ENCODE assay signal across 1 cellular context in the genomic region with DNA sequence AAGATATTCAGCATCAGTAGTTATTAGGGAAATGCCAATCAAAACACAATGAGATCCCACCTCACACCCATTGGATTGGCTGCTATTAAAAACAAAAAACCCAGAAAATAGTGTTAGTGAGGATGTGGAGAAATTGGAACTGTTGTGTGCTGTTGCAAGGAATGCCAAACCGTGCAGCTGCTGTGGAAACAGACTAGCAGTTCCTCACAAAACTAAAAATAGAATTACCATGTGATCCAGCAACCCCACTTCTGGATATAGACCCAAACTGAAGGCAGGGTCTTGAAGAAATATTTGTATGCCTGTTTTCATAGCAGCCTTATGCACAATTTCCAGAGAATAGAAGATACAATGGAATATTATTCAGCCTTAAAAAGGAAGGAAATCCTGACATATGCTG.
TF ChIP-seq lines count a peak whose summit lies in the region.

No MANE protein-coding gene starts in this region.

TF ChIP-seq in K562, 482 proteins besides CTCF, POLR2A, EP300 and RAD21 (continued from another document):
- TF ChIP-seq, protein P1, sequence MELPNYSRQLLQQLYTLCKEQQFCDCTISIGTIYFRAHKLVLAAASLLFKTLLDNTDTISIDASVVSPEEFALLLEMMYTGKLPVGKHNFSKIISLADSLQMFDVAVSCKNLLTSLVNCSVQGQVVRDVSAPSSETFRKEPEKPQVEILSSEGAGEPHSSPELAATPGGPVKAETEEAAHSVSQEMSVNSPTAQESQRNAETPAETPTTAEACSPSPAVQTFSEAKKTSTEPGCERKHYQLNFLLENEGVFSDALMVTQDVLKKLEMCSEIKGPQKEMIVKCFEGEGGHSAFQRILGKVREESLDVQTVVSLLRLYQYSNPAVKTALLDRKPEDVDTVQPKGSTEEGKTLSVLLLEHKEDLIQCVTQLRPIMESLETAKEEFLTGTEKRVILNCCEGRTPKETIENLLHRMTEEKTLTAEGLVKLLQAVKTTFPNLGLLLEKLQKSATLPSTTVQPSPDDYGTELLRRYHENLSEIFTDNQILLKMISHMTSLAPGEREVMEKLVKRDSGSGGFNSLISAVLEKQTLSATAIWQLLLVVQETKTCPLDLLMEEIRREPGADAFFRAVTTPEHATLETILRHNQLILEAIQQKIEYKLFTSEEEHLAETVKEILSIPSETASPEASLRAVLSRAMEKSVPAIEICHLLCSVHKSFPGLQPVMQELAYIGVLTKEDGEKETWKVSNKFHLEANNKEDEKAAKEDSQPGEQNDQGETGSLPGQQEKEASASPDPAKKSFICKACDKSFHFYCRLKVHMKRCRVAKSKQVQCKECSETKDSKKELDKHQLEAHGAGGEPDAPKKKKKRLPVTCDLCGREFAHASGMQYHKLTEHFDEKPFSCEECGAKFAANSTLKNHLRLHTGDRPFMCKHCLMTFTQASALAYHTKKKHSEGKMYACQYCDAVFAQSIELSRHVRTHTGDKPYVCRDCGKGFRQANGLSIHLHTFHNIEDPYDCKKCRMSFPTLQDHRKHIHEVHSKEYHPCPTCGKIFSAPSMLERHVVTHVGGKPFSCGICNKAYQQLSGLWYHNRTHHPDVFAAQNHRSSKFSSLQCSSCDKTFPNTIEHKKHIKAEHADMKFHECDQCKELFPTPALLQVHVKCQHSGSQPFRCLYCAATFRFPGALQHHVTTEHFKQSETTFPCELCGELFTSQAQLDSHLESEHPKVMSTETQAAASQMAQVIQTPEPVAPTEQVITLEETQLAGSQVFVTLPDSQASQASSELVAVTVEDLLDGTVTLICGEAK (IDR thresholded peaks at IDR 0.05) = no peak
- TF ChIP-seq, protein P1 (CRISPR knock-in tag; IDR thresholded peaks at IDR 0.05) = no peak
- TF ChIP-seq ZNF212 (CRISPR knock-in tag; IDR thresholded peaks at IDR 0.05) (no peak), NR2C2 (CRISPR knock-in tag; IDR thresholded peaks at IDR 0.05) (no peak), NR2C2 (tag; IDR thresholded peaks at IDR 0.05) (no peak), CCAR2 (IDR thresholded peaks at IDR 0.05; ENCODE audit: low read depth, low read length) (no peak), ZNF445 (CRISPR knock-in tag; IDR thresholded peaks at IDR 0.05; ENCODE audit: low read depth) (no peak), DDX20 (tag; IDR thresholded peaks at IDR 0.05; ENCODE audit: low read depth) (no peak), SAFB (IDR thresholded peaks at IDR 0.05; ENCODE audit: borderline replicate concordance, low read depth, low read length) (no peak), POLR2B (IDR thresholded peaks at IDR 0.05; ENCODE audit: low read depth, partially characterized antibody) (no peak)
- TF ChIP-seq, protein P2, sequence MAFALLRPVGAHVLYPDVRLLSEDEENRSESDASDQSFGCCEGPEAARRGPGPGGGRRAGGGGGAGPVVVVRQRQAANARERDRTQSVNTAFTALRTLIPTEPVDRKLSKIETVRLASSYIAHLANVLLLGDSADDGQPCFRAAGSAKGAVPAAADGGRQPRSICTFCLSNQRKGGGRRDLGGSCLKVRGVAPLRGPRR (CRISPR knock-in tag; IDR thresholded peaks at IDR 0.05) = no peak
